Comparison of ENCODE assay signal across 8 cellular contexts in genomic region chr15:77497108-77497737, GRCh38.
DNase-seq lines count a peak whose midpoint lies in the region; TF ChIP-seq lines count a peak whose summit lies in the region.

No MANE protein-coding gene starts in this region.

- H3K4me1 ChIP-seq in liver (ENCODE audit: control insufficient read depth in 4 of 4, insufficient read depth in 4 of 4, low read length in 3 of 4): peaks cover 0 to 12% (median 6%) of the 10 kb centered on the region in 4 donors
- H3K4me1 ChIP-seq in CD4-positive, alpha-beta memory T cell (ENCODE audit: insufficient read depth, low read length): peaks cover 9% of the 10 kb centered on the region

- no peaks in the 10 kb centered on the region for H3K9me3 ChIP-seq in liver (ENCODE audit: control insufficient read depth in 4 of 4, low read length in 3 of 4)
- H3K9me3 ChIP-seq in CD4-positive, alpha-beta memory T cell (ENCODE audit: control insufficient read depth in 1 of 2, low read length in 2 of 2): no peaks in the 10 kb centered on the region

- H3K27me3 ChIP-seq in liver (ENCODE audit: control insufficient read depth in 4 of 4, insufficient read depth in 4 of 4, low read length in 3 of 4): no peaks in the 10 kb centered on the region
- H3K27me3 ChIP-seq in CD4-positive, alpha-beta memory T cell (ENCODE audit: insufficient read depth, low read length): no peaks in the 10 kb centered on the region

- TF ChIP-seq CTCF in cardiac fibroblast (IDR thresholded peaks at IDR 0.05; ENCODE audit: low read depth, low read length): no peak
- TF ChIP-seq CTCF in liver (IDR thresholded peaks at IDR 0.05; ENCODE audit: low read depth, low read length, missing input control): no peak

- intact Hi-C loops in CD4-positive, alpha-beta memory T cell (cut with micrococcal nuclease): loop anchor here (1.0 to 10.0 kb wide), 2 partner anchors 312 to 594 kb away; no protein-coding TSS in a partner anchor

- no peak overlapping the region for H3K4me3 Mint-ChIP-seq in CD4-positive, alpha-beta memory T cell

- no peaks in the 10 kb centered on the region for H3K36me3 ChIP-seq in liver (ENCODE audit: control insufficient read depth in 4 of 4, insufficient read depth in 3 of 4, low read depth in 1 of 4, low read length in 3 of 4)
- no peaks in the 10 kb centered on the region for H3K36me3 ChIP-seq in CD4-positive, alpha-beta memory T cell (ENCODE audit: insufficient read depth, low read length)

- H3K27ac Mint-ChIP-seq in CD4-positive, alpha-beta memory T cell: peak overlapping the region in 1 of 7 donors; percentile 61

- POLR2A ChIA-PET in CD4-positive, alpha-beta memory T cell (lab: Charles Lee; ENCODE audit: partially characterized antibody): no interaction called here

- peaks cover 0 to 9% of the 10 kb centered on the region in 2 donors for H3K36me3 Mint-ChIP-seq in CD4-positive, alpha-beta memory T cell

- DNase-seq in NCI-H2081 (lab: John Stamatoyannopoulos, UW) (peak; percentile 51 to 77), NCI-H2081 treated with DMSO at 0.1 percent for 48 hours (lab: John Stamatoyannopoulos, UW) (no peak), cardiac fibroblast (ENCODE audit: low read depth in 2 of 2) (peak; percentile 36 to 91), ureter (ENCODE audit: low spot score) (peak; percentile 61), DMS153 (lab: John Stamatoyannopoulos, UW) (no peak), NCI-H510A treated with DMSO at 0.1 percent for 48 hours (lab: John Stamatoyannopoulos, UW) (no peak)
- DNase-seq in CD4-positive, alpha-beta memory T cell: no peak

- H3K4me3 ChIP-seq in cardiac fibroblast (replicated peaks in 1 of 2; ENCODE audit: low read depth in 2 of 2, low read length in 2 of 2): no peak overlapping the region
- no peak overlapping the region for H3K4me3 ChIP-seq in liver (ENCODE audit: low read depth in 1 of 3, low read length in 3 of 3)
- H3K4me3 ChIP-seq in CD4-positive, alpha-beta memory T cell (ENCODE audit: low read length in 2 of 2): no peak overlapping the region

- peak in 1 of 2 donors; percentile 39 for TF ChIP-seq RAD21 in liver (IDR thresholded peaks at IDR 0.05)

- CTCF ChIA-PET in CD4-positive, alpha-beta memory T cell (lab: Charles Lee; ENCODE audit: partially characterized antibody): interaction anchor here (0.7 to 7.8 kb wide), 20 partner anchors 9 to 556 kb away, joined by 3 to 63 read pairs (median 4); no protein-coding TSS in a partner anchor

- H3K9ac ChIP-seq in liver (ENCODE audit: low read depth in 1 of 2, low read length in 2 of 2): no peak overlapping the region

- H3K9me3 Mint-ChIP-seq in CD4-positive, alpha-beta memory T cell: peaks cover 0 to 2% (median 0%) of the 10 kb centered on the region in 8 donors

- peaks cover 9 to 16% (median 15%) of the 10 kb centered on the region in 4 donors for H3K4me1 Mint-ChIP-seq in CD4-positive, alpha-beta memory T cell

- H3K27ac ChIP-seq in liver (ENCODE audit: low read depth in 1 of 2, low read length in 2 of 2): peak overlapping the region; percentile 16 to 28
- H3K27ac ChIP-seq in CD4-positive, alpha-beta memory T cell (ENCODE audit: low read depth, low read length): no peak overlapping the region

- no peaks in the 10 kb centered on the region for H3K27me3 Mint-ChIP-seq in CD4-positive, alpha-beta memory T cell

- WGBS in liver: 60% methylated on average over 7 of the region's 7 CpGs

TF ChIP-seq in liver, 16 proteins besides CTCF, POLR2A, EP300 and RAD21:
- TF ChIP-seq MAX (IDR thresholded peaks at IDR 0.05) (no peak), RXRA (IDR thresholded peaks at IDR 0.05) (no peak), FOXA2 (IDR thresholded peaks at IDR 0.05) (no peak), HNF4G (IDR thresholded peaks at IDR 0.05) (no peak), NR2F2 (IDR thresholded peaks at IDR 0.05) (no peak), JUND (IDR thresholded peaks at IDR 0.05) (no peak), GABPA (IDR thresholded peaks at IDR 0.05 in 1 of 2, conservative IDR thresholded peaks at IDR 0.05 in 1 of 2) (no peak), HNF4A (conservative IDR thresholded peaks at IDR 0.05) (no peak), ATF3 (IDR thresholded peaks at IDR 0.05) (no peak), ZBTB33 (IDR thresholded peaks at IDR 0.05) (no peak), SP1 (IDR thresholded peaks at IDR 0.05) (no peak), FOXA1 (IDR thresholded peaks at IDR 0.05) (no peak)

Comparison
In these comparisons a context has a peak if more than half of its experiments do, and no peak if none do; other contexts are left out.
1. DNase-seq: peak in NCI-H2081 (2 of 2), cardiac fibroblast (2 of 2) and ureter (single experiment); none in NCI-H2081 treated with DMSO at 0.1 percent for 48 hours (single experiment), DMS153 (single experiment), NCI-H510A treated with DMSO at 0.1 percent for 48 hours (single experiment) and CD4-positive, alpha-beta memory T cell (0 of 5).